ENCODE assay signal across 10 cellular contexts in the genomic region with DNA sequence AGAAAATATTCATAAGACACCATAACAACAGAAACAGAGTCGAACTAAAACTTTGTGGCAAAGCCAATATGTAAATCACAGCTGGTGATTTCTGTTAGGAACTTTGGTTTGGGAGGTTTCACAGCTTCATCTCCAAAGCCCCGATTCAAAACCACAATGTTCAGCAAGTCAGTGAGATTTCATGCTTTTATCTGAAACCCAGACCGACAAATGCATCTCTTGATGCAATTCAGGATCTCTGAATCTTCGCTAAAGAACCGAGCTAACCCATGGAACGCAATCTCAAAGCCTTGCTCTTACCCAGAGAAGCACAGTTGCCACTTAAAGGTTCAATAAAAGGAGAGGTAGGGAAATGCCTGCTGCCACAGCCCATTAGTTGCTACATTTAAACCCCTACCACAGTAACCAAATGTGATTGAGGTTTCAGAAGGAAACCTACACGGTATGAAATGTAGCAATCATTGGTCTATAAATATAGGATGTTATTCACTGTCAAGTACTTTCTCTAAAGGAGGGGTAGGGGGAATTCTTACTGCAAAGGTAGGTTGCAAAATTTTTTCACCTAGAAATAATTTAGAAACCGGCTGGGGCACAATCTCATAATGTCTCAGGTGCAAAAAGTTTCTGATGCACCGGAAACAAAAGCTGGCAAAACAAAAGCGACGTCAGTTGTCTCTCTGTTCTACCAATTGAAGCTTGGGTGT.
DNase-seq lines count a peak whose midpoint lies in the region; ATAC-seq, FAIRE-seq and TF ChIP-seq lines count a peak whose summit lies in the region.
"Had no signal": no experiment of that assay in that cellular context is flagged by ENCODE, and none has a peak within 500 bp of the region (broad histone marks: within the 10 kb centered on the region; RNA-seq: fewer than 3 reads in every experiment).

No MANE protein-coding gene starts in this region.

- H3K4me1 ChIP-seq in DND-41 (ENCODE audit: insufficient read depth, low read length) = no peaks in the 10 kb centered on the region
- no peaks in the 10 kb centered on the region for H3K4me1 ChIP-seq in ectodermal cell (ENCODE audit: control insufficient read depth, insufficient read depth, low read length)
- H3K4me1 ChIP-seq in small intestine (ENCODE audit: control insufficient read depth in 2 of 2, insufficient read depth in 1 of 2, low read depth in 1 of 2, low read length in 1 of 2) = peaks cover 0 to 3% of the 10 kb centered on the region in 2 donors
- no peaks in the 10 kb centered on the region for H3K4me1 ChIP-seq in sigmoid colon

- H3K27ac ChIP-seq in DND-41 (ENCODE audit: low read length) (no peak overlapping the region), ectodermal cell (ENCODE audit: insufficient read depth, low read depth, low read length, poor library complexity, severe bottlenecking) (peak overlapping the region; percentile 52), small intestine (ENCODE audit: low read depth in 1 of 2, low read length in 1 of 2) (peak overlapping the region in 1 of 2 donors; percentile 12), sigmoid colon (no peak overlapping the region)

- no peak for TF ChIP-seq EP300 in sigmoid colon (IDR thresholded peaks at IDR 0.05)

- intact Hi-C loops in left colon (cut with DNase I, micrococcal nuclease) (no loop called here), sigmoid colon (cut with DNase I) (no loop called here)

- H3K79me2 ChIP-seq in DND-41 (ENCODE audit: insufficient read depth, low read length) = no peaks in the 10 kb centered on the region

- no peak overlapping the region for H2AFZ ChIP-seq in DND-41 (ENCODE audit: low read depth, low read length)

- no peaks in the 10 kb centered on the region for H3K36me3 ChIP-seq in DND-41 (ENCODE audit: insufficient read depth, low read length)
- no peaks in the 10 kb centered on the region for H3K36me3 ChIP-seq in ectodermal cell (ENCODE audit: control insufficient read depth, insufficient read depth, low read length)
- no peaks in the 10 kb centered on the region for H3K36me3 ChIP-seq in small intestine (ENCODE audit: control insufficient read depth in 2 of 2, insufficient read depth in 2 of 2, low read length in 2 of 2)
- H3K36me3 ChIP-seq in sigmoid colon = no peaks in the 10 kb centered on the region
- H3K36me3 ChIP-seq: transverse colon had no signal

- H3K4me3 ChIP-seq in DND-41 (ENCODE audit: low read depth in 1 of 2, low read length in 2 of 2) (no peak overlapping the region), ectodermal cell (ENCODE audit: insufficient read depth, low read depth, low read length) (no peak overlapping the region), small intestine (ENCODE audit: low read depth in 1 of 2, low read length in 2 of 2) (no peak overlapping the region), sigmoid colon (no peak overlapping the region)
- H3K4me3 ChIP-seq: transverse colon had no signal

- ATAC-seq in DND-41 (ENCODE audit: insufficient read depth, low read depth) = peak; percentile 19; the same call in 1 of the 3 replicates
- peak; percentile 58 for ATAC-seq in GM19455 (IDR thresholded peaks at IDR 0.05; ENCODE audit: unreplicated experiment)
- ATAC-seq in HG03354 (IDR thresholded peaks at IDR 0.05; ENCODE audit: poor library complexity, severe bottlenecking, unreplicated experiment) = peak; percentile 66
- ATAC-seq in left colon = no peak

- no peak overlapping the region for H3K4me2 ChIP-seq in DND-41 (ENCODE audit: insufficient read depth, low read length)

- no peaks in the 10 kb centered on the region for H4K20me1 ChIP-seq in DND-41 (ENCODE audit: insufficient read depth, low read length)

- FAIRE-seq in small intestine (lab: Jason Lieb, UNC) = no peak
- FAIRE-seq: bronchial epithelial cell had no signal

- no peak for TF ChIP-seq POLR2A in sigmoid colon (IDR thresholded peaks at IDR 0.05)

- H3K9me3 ChIP-seq in DND-41 (ENCODE audit: insufficient read depth, low read length, severe bottlenecking) (no peaks in the 10 kb centered on the region), ectodermal cell (ENCODE audit: control insufficient read depth, low read length) (no peaks in the 10 kb centered on the region), small intestine (ENCODE audit: control insufficient read depth, low read depth) (no peaks in the 10 kb centered on the region), sigmoid colon (no peaks in the 10 kb centered on the region)
- H3K9me3 ChIP-seq: transverse colon had no signal

- no peak for TF ChIP-seq CTCF in DND-41 (IDR thresholded peaks at IDR 0.05; ENCODE audit: borderline replicate concordance, extremely low read depth, low read length, poor library complexity, severe bottlenecking)
- no peak for TF ChIP-seq CTCF in sigmoid colon (IDR thresholded peaks at IDR 0.05)

- no peak for DNase-seq in DND-41
- no peak for DNase-seq in small intestine
- no peak for DNase-seq in HK-2 (ENCODE audit: unreplicated experiment)
- no peak for DNase-seq in left colon
- no peak for DNase-seq in sigmoid colon
- DNase-seq: transverse colon had no signal

- WGBS in ectodermal cell, 2 experiments = 91 to 93% methylated on average over 10 to 11 of the region's 11 CpGs
- 63 to 76% (median 70%) methylated on average over 11 of the region's 11 CpGs for WGBS in small intestine, 3 donors
- 50 to 80% methylated on average over 11 of the region's 11 CpGs for WGBS in sigmoid colon, 2 donors

- no peak overlapping the region for H3K9ac ChIP-seq in DND-41 (ENCODE audit: low read depth, low read length)

- H3K27me3 ChIP-seq in DND-41 (ENCODE audit: insufficient read depth, low read length, poor library complexity) = peaks cover 4% of the 10 kb centered on the region
- H3K27me3 ChIP-seq in ectodermal cell (ENCODE audit: control insufficient read depth, insufficient read depth, low read length, poor library complexity, severe bottlenecking) = no peaks in the 10 kb centered on the region
- no peaks in the 10 kb centered on the region for H3K27me3 ChIP-seq in small intestine (ENCODE audit: control insufficient read depth in 2 of 2, insufficient read depth in 2 of 2, low read length in 2 of 2)
- H3K27me3 ChIP-seq in sigmoid colon = peaks cover 0 to 6% (median 0%) of the 10 kb centered on the region in 3 donors
- H3K27me3 ChIP-seq: transverse colon had no signal
